13 cellular contexts compared by ENCODE assay signal in genomic region chr10:23826399-23826798, GRCh38.
A peak's percentile ranks its signal among the peaks of the same experiment; 100 is the strongest.
DNase-seq lines count a peak whose midpoint lies in the region; ATAC-seq and TF ChIP-seq lines count a peak whose summit lies in the region.
"Had no signal": no experiment of that assay in that cellular context is flagged by ENCODE, and none has a peak within 500 bp of the region (broad histone marks: within the 10 kb centered on the region; RNA-seq: fewer than 3 reads in every experiment).

No MANE protein-coding gene starts in this region.

- no peak overlapping the region for H3K4ac ChIP-seq in H9 (ENCODE audit: low read depth, low read length)

- no peak overlapping the region; a peak in 1 of 7 replicates for H3K27ac Mint-ChIP-seq in H9
- H3K27ac Mint-ChIP-seq in CD8-positive, alpha-beta T cell: no peak overlapping the region
- H3K27ac Mint-ChIP-seq: dendritic cell treated with granulocyte-macrophage colony-stimulating factor and Interleukin-4, amounts not matched to agents 40 ng/mL and 50 ng/mL, for 4 days had no signal

- H3K4me2 ChIP-seq in H9 (ENCODE audit: insufficient read depth, insufficient read length, low read length): no peak overlapping the region
- no peak overlapping the region for H3K4me2 ChIP-seq in hepatocyte

- H3K9me2 ChIP-seq in hepatocyte (replicated peaks; ENCODE audit: insufficient read depth): no peaks in the 10 kb centered on the region

- no peak overlapping the region for H4K91ac ChIP-seq in H9 (ENCODE audit: insufficient read length, low read depth, low read length)

- no peak overlapping the region for H3K14ac ChIP-seq in H9 (ENCODE audit: insufficient read depth, low read length)

- no peak overlapping the region for H3K56ac ChIP-seq in H9 (ENCODE audit: insufficient read length, low read depth, low read length)

- no peaks in the 10 kb centered on the region; the same call in 1 of the 2 replicates for H3K27me3 Mint-ChIP-seq in H9 (ENCODE audit: low read depth)
- no peaks in the 10 kb centered on the region for H3K27me3 Mint-ChIP-seq in CD8-positive, alpha-beta T cell (ENCODE audit: low read depth)
- H3K27me3 Mint-ChIP-seq: dendritic cell treated with granulocyte-macrophage colony-stimulating factor and Interleukin-4, amounts not matched to agents 40 ng/mL and 50 ng/mL, for 4 days had no signal

- no peak overlapping the region for H4K8ac ChIP-seq in H9 (replicated peaks; ENCODE audit: insufficient read length, low read depth, low read length)

- H3K36me3 Mint-ChIP-seq in H9 (ENCODE audit: insufficient read depth in 1 of 3, low read depth in 3 of 3): no peaks in the 10 kb centered on the region
- no peaks in the 10 kb centered on the region for H3K36me3 Mint-ChIP-seq in CD8-positive, alpha-beta T cell

- H4K5ac ChIP-seq in H9 (ENCODE audit: insufficient read length, low read depth, low read length): no peak overlapping the region

- no peak overlapping the region for H3K4me3 Mint-ChIP-seq in H9
- H3K4me3 Mint-ChIP-seq in CD8-positive, alpha-beta T cell: no peak overlapping the region
- H3K4me3 Mint-ChIP-seq: dendritic cell treated with granulocyte-macrophage colony-stimulating factor and Interleukin-4, amounts not matched to agents 40 ng/mL and 50 ng/mL, for 4 days had no signal

- H2BK120ac ChIP-seq in H9 (ENCODE audit: low read depth, low read length, poor library complexity, severe bottlenecking): no peak overlapping the region

- H3K79me1 ChIP-seq in H9 (ENCODE audit: insufficient read depth, low read depth, low read length, poor library complexity, severe bottlenecking): no peaks in the 10 kb centered on the region

- no peak overlapping the region for H3K23ac ChIP-seq in H9 (ENCODE audit: insufficient read length, low read depth, low read length)

- no peaks in the 10 kb centered on the region for H3K9me3 Mint-ChIP-seq in H9
- H3K9me3 Mint-ChIP-seq in CD8-positive, alpha-beta T cell: no peaks in the 10 kb centered on the region
- H3K9me3 Mint-ChIP-seq: dendritic cell treated with granulocyte-macrophage colony-stimulating factor and Interleukin-4, amounts not matched to agents 40 ng/mL and 50 ng/mL, for 4 days had no signal

- intact Hi-C loops in A673 (cut with micrococcal nuclease; ENCODE audit: unreplicated experiment): no loop called here
- intact Hi-C loops in CD8-positive, alpha-beta T cell (cut with DNase I, micrococcal nuclease): no loop called here

- H2BK12ac ChIP-seq in H9 (ENCODE audit: insufficient read length, low read depth, low read length): no peak overlapping the region

- TF ChIP-seq CTCF in A673 (conservative IDR thresholded peaks at IDR 0.05; ENCODE audit: low read depth, low read length) (no peak), H9 (conservative IDR thresholded peaks at IDR 0.05) (no peak), RWPE1 (conservative IDR thresholded peaks at IDR 0.05; ENCODE audit: low read depth) (no peak), hepatocyte (IDR thresholded peaks at IDR 0.05; ENCODE audit: poor library complexity) (no peak)
- no peak for TF ChIP-seq CTCF in CD8-positive, alpha-beta T cell (IDR thresholded peaks at IDR 0.05)

- no CpG with 5 or more reads among the region's 9 CpGs for WGBS in H9 (ENCODE audit: extremely low coverage, insufficient read length, low lambda C conversion rate)
- WGBS in hepatocyte (ENCODE audit: low lambda C conversion rate, missing lambda C conversion rate): 42% methylated on average over 9 of the region's 9 CpGs

- no peak overlapping the region for H2BK5ac ChIP-seq in H9 (ENCODE audit: insufficient read length, low read length)

- BruUV-seq in A673 (replicated peaks; lab: Mats Ljungman, UMichigan): no TSS peak

- POLR2A ChIA-PET in A673 (lab: Charles Lee; ENCODE audit: low non-redundant PET): no interaction called here
- POLR2A ChIA-PET in RWPE1 (lab: Yijun Ruan, JAX; ENCODE audit: low non-redundant PET): no interaction called here
- POLR2A ChIA-PET in CD8-positive, alpha-beta T cell (lab: Charles Lee): no interaction called here

- no peak overlapping the region for H3T11ph ChIP-seq in H9 (ENCODE audit: low read length)

- no peak overlapping the region for H3K4me3 ChIP-seq in A673 (ENCODE audit: low read depth, low read length, poor library complexity, severe bottlenecking)
- H3K4me3 ChIP-seq in hepatocyte: no peak overlapping the region
- H3K4me3 ChIP-seq in CD8-positive, alpha-beta T cell (ENCODE audit: low read depth, low read length): no peak overlapping the region
- H3K4me3 ChIP-seq: right lobe of liver had no signal

- no peaks in the 10 kb centered on the region for H3K9me3 ChIP-seq in A673 (ENCODE audit: low read depth, low read length, poor library complexity, severe bottlenecking)
- no peaks in the 10 kb centered on the region for H3K9me3 ChIP-seq in H9 (ENCODE audit: control insufficient read depth, low read depth, low read length)
- no peaks in the 10 kb centered on the region for H3K9me3 ChIP-seq in hepatocyte (ENCODE audit: low read depth)
- H3K9me3 ChIP-seq in CD8-positive, alpha-beta T cell (ENCODE audit: low read length): no peaks in the 10 kb centered on the region
- H3K9me3 ChIP-seq: right lobe of liver had no signal

- H3K27me3 ChIP-seq in A673 (replicated peaks; ENCODE audit: insufficient read depth, low read depth, low read length, poor library complexity): no peaks in the 10 kb centered on the region
- no peaks in the 10 kb centered on the region for H3K27me3 ChIP-seq in H9 (ENCODE audit: insufficient read depth, low read length)
- no peaks in the 10 kb centered on the region for H3K27me3 ChIP-seq in hepatocyte
- H3K27me3 ChIP-seq in CD8-positive, alpha-beta T cell (ENCODE audit: insufficient read depth, low read length): no peaks in the 10 kb centered on the region
- H3K27me3 ChIP-seq: right lobe of liver had no signal

- H2AK5ac ChIP-seq in H9 (ENCODE audit: insufficient read length, low read length): no peak overlapping the region

- no peaks in the 10 kb centered on the region for H3K4me1 Mint-ChIP-seq in H9
- H3K4me1 Mint-ChIP-seq in CD8-positive, alpha-beta T cell (ENCODE audit: low read depth): no peaks in the 10 kb centered on the region

- H3K23me2 ChIP-seq in H9 (ENCODE audit: insufficient read length, low read depth, low read length, poor library complexity, severe bottlenecking): no peaks in the 10 kb centered on the region

- H4K20me1 ChIP-seq in H9 (ENCODE audit: control insufficient read depth, insufficient read depth, insufficient read length) (no peaks in the 10 kb centered on the region), hepatocyte (ENCODE audit: insufficient read depth, poor library complexity, severe bottlenecking) (no peaks in the 10 kb centered on the region)

- no peak overlapping the region for H3K18ac ChIP-seq in H9 (ENCODE audit: insufficient read length, low read depth, low read length)

- H3K4me1 ChIP-seq in A673 (ENCODE audit: insufficient read depth, low read length, poor library complexity, severe bottlenecking): peaks cover 12% of the 10 kb centered on the region
- no peaks in the 10 kb centered on the region for H3K4me1 ChIP-seq in H9 (ENCODE audit: insufficient read depth, low read length)
- H3K4me1 ChIP-seq in hepatocyte (ENCODE audit: insufficient read depth): no peaks in the 10 kb centered on the region
- no peaks in the 10 kb centered on the region for H3K4me1 ChIP-seq in CD8-positive, alpha-beta T cell (ENCODE audit: insufficient read depth, low read length)
- H3K4me1 ChIP-seq: right lobe of liver had no signal

- H3K79me2 ChIP-seq in H9 (ENCODE audit: insufficient read depth, low read length) (no peaks in the 10 kb centered on the region), hepatocyte (no peaks in the 10 kb centered on the region)

- DNase-seq in A673 (ENCODE audit: low spot score): peak; percentile 41
- peak; percentile 61 for DNase-seq in H9
- peak; percentile 34 for DNase-seq in RWPE1 (ENCODE audit: low spot score)
- DNase-seq in hepatocyte (ENCODE audit: low spot score): peak; percentile 77
- DNase-seq in NCI-H2196 treated with DMSO at 0.1 percent for 48 hours (lab: John Stamatoyannopoulos, UW; ENCODE audit: unreplicated experiment): no peak
- DNase-seq in CD8-positive, alpha-beta T cell: no peak
- DNase-seq: activated T-cell treated with anti-CD3 and anti-CD28 coated beads for 4 hours, right lobe of liver had no signal

- no peak for ATAC-seq in GM19463 (IDR thresholded peaks at IDR 0.05; ENCODE audit: unreplicated experiment)
- no peak for ATAC-seq in CD8-positive, alpha-beta T cell
- ATAC-seq in GM18873 (IDR thresholded peaks at IDR 0.05; ENCODE audit: low FRiP score, unreplicated experiment): no peak
- ATAC-seq: Right ventricle myocardium inferior had no signal

- H3K9ac ChIP-seq in H9 (ENCODE audit: extremely low read depth, insufficient read length, low read length): no peak overlapping the region

- no peak overlapping the region for H2AFZ ChIP-seq in H9 (ENCODE audit: low read length)
- H2AFZ ChIP-seq in hepatocyte: no peak overlapping the region

- CTCF ChIA-PET in A673 (lab: Charles Lee) (interaction anchor here (0.6 kb wide), 1 partner anchor 699 kb away, joined by 4 read pairs; no protein-coding TSS in a partner anchor), RWPE1 (lab: Yijun Ruan, JAX) (interaction anchor here (0.6 kb wide), 1 partner anchor 1482 kb away, joined by 4 read pairs; no protein-coding TSS in a partner anchor)
- CTCF ChIA-PET in CD8-positive, alpha-beta T cell (lab: Charles Lee): no interaction called here

- H3K27ac ChIP-seq in A673 (ENCODE audit: low read depth, low read length, poor library complexity, severe bottlenecking): no peak overlapping the region
- no peak overlapping the region for H3K27ac ChIP-seq in H9 (ENCODE audit: insufficient read length, low read depth, low read length)
- no peak overlapping the region for H3K27ac ChIP-seq in RWPE1
- no peak overlapping the region for H3K27ac ChIP-seq in hepatocyte
- H3K27ac ChIP-seq in CD8-positive, alpha-beta T cell (ENCODE audit: low read depth, low read length): no peak overlapping the region
- H3K27ac ChIP-seq: C4-2B, right lobe of liver had no signal

- no peak overlapping the region for H2BK15ac ChIP-seq in H9 (ENCODE audit: low read depth, low read length)

- no peak overlapping the region for H2BK20ac ChIP-seq in H9 (ENCODE audit: low read depth, low read length, poor library complexity, severe bottlenecking)

- no peaks in the 10 kb centered on the region for H3K36me3 ChIP-seq in A673 (ENCODE audit: insufficient read depth, low read length, poor library complexity, severe bottlenecking)
- no peaks in the 10 kb centered on the region for H3K36me3 ChIP-seq in hepatocyte (replicated peaks; ENCODE audit: insufficient read depth, low read depth)
- no peaks in the 10 kb centered on the region for H3K36me3 ChIP-seq in CD8-positive, alpha-beta T cell (ENCODE audit: insufficient read depth, low read length)
- H3K36me3 ChIP-seq: right lobe of liver had no signal

Comparison
In these comparisons a context has a peak if more than half of its experiments do, and no peak if none do; other contexts are left out.
1. DNase-seq: peak in A673 (single experiment), H9 (single experiment), RWPE1 (single experiment) and hepatocyte (single experiment); none in NCI-H2196 treated with DMSO at 0.1 percent for 48 hours (single experiment) and CD8-positive, alpha-beta T cell (0 of 7).